2 cellular contexts compared by ENCODE assay signal in the genomic region with DNA sequence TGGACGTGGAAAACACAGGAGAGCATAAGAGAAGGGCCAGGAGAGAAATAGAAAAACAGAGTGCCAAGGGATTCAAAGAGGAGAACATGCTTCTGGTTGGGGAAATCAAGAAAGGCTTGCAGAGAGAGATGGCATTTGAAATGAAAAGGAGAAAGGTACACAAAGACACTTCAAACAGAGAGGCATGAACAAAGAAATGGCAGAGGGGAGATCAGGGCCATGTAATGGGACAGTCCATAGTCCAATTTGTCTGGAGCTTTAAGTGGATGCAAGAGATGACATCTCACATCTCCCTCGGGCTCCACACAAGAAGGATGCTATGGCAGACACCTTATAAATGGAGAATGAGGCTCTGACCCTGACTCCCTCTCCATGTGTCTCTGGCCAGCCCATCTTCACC.
TF ChIP-seq lines count a peak whose summit lies in the region.

No MANE protein-coding gene starts in this region.

TF ChIP-seq in HepG2, 621 proteins besides CTCF, POLR2A, EP300 and RAD21:
- TF ChIP-seq SOX13 (IDR thresholded peaks at IDR 0.05) (no peak), SOX13 (CRISPR knock-in tag; conservative IDR thresholded peaks at IDR 0.05 in 1 of 2, IDR thresholded peaks at IDR 0.05 in 1 of 2) (peak in 1 of 2 experiments; percentile 68; a peak in 1 of 4 replicates), ZNF704 (CRISPR knock-in tag; IDR thresholded peaks at IDR 0.05; ENCODE audit: borderline replicate concordance) (no peak), TCF7 (IDR thresholded peaks at IDR 0.05; ENCODE audit: low read depth) (peak; percentile 38; the same call in 1 of the 2 replicates), PCBP2 (optimal IDR thresholded peaks at IDR 0.05; ENCODE audit: low read depth, low read length, poor library complexity, severe bottlenecking) (no peak), HNF4A (CRISPR knock-in tag; IDR thresholded peaks at IDR 0.05) (peak; percentile 58), ZNF282 (IDR thresholded peaks at IDR 0.05; ENCODE audit: partially characterized antibody) (no peak), FIP1L1 (IDR thresholded peaks at IDR 0.05; ENCODE audit: borderline replicate concordance, insufficient read depth, low read depth, low read length) (no peak), ZNF20 (CRISPR knock-in tag; IDR thresholded peaks at IDR 0.05) (no peak), DRAP1 (CRISPR knock-in tag; IDR thresholded peaks at IDR 0.05) (no peak), ZNF644 (CRISPR knock-in tag; IDR thresholded peaks at IDR 0.05; ENCODE audit: low read depth) (peak; percentile 74), ZNF678 (CRISPR knock-in tag; IDR thresholded peaks at IDR 0.05) (no peak), PAX8 (CRISPR knock-in tag; IDR thresholded peaks at IDR 0.05; ENCODE audit: borderline replicate concordance) (no peak), KLF12 (CRISPR knock-in tag; IDR thresholded peaks at IDR 0.05; ENCODE audit: borderline replicate concordance) (no peak), ARHGAP35 (CRISPR knock-in tag; IDR thresholded peaks at IDR 0.05; ENCODE audit: borderline replicate concordance) (no peak), ZFY (CRISPR knock-in tag; IDR thresholded peaks at IDR 0.05) (no peak), GPN1 (CRISPR knock-in tag; IDR thresholded peaks at IDR 0.05; ENCODE audit: borderline replicate concordance) (no peak), SMAD9 (CRISPR knock-in tag; IDR thresholded peaks at IDR 0.05) (no peak), TRIM24 (CRISPR knock-in tag; IDR thresholded peaks at IDR 0.05) (no peak), MAFF (IDR thresholded peaks at IDR 0.05; ENCODE audit: low read depth, low read length) (no peak), ZNF768 (CRISPR knock-in tag; IDR thresholded peaks at IDR 0.05) (no peak), PRPF4 (IDR thresholded peaks at IDR 0.05; ENCODE audit: low read depth, low read length, poor library complexity, severe bottlenecking) (no peak), IRF2 (CRISPR knock-in tag; IDR thresholded peaks at IDR 0.05) (no peak), YEATS4 (CRISPR knock-in tag; IDR thresholded peaks at IDR 0.05; ENCODE audit: borderline replicate concordance) (no peak), CC2D1A (CRISPR knock-in tag; IDR thresholded peaks at IDR 0.05) (no peak)
- TF ChIP-seq, protein P1, sequence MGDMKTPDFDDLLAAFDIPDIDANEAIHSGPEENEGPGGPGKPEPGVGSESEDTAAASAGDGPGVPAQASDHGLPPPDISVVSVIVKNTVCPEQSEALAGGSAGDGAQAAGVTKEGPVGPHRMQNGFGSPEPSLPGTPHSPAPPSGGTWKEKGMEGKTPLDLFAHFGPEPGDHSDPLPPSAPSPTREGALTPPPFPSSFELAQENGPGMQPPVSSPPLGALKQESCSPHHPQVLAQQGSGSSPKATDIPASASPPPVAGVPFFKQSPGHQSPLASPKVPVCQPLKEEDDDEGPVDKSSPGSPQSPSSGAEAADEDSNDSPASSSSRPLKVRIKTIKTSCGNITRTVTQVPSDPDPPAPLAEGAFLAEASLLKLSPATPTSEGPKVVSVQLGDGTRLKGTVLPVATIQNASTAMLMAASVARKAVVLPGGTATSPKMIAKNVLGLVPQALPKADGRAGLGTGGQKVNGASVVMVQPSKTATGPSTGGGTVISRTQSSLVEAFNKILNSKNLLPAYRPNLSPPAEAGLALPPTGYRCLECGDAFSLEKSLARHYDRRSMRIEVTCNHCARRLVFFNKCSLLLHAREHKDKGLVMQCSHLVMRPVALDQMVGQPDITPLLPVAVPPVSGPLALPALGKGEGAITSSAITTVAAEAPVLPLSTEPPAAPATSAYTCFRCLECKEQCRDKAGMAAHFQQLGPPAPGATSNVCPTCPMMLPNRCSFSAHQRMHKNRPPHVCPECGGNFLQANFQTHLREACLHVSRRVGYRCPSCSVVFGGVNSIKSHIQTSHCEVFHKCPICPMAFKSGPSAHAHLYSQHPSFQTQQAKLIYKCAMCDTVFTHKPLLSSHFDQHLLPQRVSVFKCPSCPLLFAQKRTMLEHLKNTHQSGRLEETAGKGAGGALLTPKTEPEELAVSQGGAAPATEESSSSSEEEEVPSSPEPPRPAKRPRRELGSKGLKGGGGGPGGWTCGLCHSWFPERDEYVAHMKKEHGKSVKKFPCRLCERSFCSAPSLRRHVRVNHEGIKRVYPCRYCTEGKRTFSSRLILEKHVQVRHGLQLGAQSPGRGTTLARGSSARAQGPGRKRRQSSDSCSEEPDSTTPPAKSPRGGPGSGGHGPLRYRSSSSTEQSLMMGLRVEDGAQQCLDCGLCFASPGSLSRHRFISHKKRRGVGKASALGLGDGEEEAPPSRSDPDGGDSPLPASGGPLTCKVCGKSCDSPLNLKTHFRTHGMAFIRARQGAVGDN (CRISPR knock-in tag; IDR thresholded peaks at IDR 0.05), result no peak

TF ChIP-seq in HCT116, 20 proteins besides CTCF, POLR2A, EP300 and RAD21:
- TF ChIP-seq YY1 (IDR thresholded peaks at IDR 0.05; ENCODE audit: extremely low read depth, insufficient replicate concordance, low read depth, low read length) (no peak), POLR2AphosphoS5 (IDR thresholded peaks at IDR 0.05; ENCODE audit: low read depth, low read length) (no peak), CBX3 (IDR thresholded peaks at IDR 0.05; ENCODE audit: low read depth) (no peak), SRF (IDR thresholded peaks at IDR 0.05; ENCODE audit: low read depth) (no peak), EZH2 (IDR thresholded peaks at IDR 0.05) (no peak), SIN3A (IDR thresholded peaks at IDR 0.05; ENCODE audit: low read depth) (no peak), MAX (IDR thresholded peaks at IDR 0.05) (no peak), EZH2phosphoT487 (IDR thresholded peaks at IDR 0.05; ENCODE audit: borderline replicate concordance) (no peak), ELF1 (IDR thresholded peaks at IDR 0.05; ENCODE audit: borderline replicate concordance, low read depth) (no peak), CEBPB (IDR thresholded peaks at IDR 0.05; ENCODE audit: low read depth) (no peak), ZNF274 (IDR thresholded peaks at IDR 0.05; ENCODE audit: low read depth, low read length) (no peak), EGR1 (IDR thresholded peaks at IDR 0.05; ENCODE audit: low read depth) (no peak), ZFX (IDR thresholded peaks at IDR 0.05) (no peak), JUND (IDR thresholded peaks at IDR 0.05) (no peak), SP1 (IDR thresholded peaks at IDR 0.05; ENCODE audit: low read depth) (no peak), FOSL1 (IDR thresholded peaks at IDR 0.05; ENCODE audit: low read depth) (no peak), ATF3 (IDR thresholded peaks at IDR 0.05) (no peak)
- TF ChIP-seq, protein P2, sequence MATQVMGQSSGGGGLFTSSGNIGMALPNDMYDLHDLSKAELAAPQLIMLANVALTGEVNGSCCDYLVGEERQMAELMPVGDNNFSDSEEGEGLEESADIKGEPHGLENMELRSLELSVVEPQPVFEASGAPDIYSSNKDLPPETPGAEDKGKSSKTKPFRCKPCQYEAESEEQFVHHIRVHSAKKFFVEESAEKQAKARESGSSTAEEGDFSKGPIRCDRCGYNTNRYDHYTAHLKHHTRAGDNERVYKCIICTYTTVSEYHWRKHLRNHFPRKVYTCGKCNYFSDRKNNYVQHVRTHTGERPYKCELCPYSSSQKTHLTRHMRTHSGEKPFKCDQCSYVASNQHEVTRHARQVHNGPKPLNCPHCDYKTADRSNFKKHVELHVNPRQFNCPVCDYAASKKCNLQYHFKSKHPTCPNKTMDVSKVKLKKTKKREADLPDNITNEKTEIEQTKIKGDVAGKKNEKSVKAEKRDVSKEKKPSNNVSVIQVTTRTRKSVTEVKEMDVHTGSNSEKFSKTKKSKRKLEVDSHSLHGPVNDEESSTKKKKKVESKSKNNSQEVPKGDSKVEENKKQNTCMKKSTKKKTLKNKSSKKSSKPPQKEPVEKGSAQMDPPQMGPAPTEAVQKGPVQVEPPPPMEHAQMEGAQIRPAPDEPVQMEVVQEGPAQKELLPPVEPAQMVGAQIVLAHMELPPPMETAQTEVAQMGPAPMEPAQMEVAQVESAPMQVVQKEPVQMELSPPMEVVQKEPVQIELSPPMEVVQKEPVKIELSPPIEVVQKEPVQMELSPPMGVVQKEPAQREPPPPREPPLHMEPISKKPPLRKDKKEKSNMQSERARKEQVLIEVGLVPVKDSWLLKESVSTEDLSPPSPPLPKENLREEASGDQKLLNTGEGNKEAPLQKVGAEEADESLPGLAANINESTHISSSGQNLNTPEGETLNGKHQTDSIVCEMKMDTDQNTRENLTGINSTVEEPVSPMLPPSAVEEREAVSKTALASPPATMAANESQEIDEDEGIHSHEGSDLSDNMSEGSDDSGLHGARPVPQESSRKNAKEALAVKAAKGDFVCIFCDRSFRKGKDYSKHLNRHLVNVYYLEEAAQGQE (IDR thresholded peaks at IDR 0.05; ENCODE audit: low read depth), result no peak
- TF ChIP-seq, protein P3, sequence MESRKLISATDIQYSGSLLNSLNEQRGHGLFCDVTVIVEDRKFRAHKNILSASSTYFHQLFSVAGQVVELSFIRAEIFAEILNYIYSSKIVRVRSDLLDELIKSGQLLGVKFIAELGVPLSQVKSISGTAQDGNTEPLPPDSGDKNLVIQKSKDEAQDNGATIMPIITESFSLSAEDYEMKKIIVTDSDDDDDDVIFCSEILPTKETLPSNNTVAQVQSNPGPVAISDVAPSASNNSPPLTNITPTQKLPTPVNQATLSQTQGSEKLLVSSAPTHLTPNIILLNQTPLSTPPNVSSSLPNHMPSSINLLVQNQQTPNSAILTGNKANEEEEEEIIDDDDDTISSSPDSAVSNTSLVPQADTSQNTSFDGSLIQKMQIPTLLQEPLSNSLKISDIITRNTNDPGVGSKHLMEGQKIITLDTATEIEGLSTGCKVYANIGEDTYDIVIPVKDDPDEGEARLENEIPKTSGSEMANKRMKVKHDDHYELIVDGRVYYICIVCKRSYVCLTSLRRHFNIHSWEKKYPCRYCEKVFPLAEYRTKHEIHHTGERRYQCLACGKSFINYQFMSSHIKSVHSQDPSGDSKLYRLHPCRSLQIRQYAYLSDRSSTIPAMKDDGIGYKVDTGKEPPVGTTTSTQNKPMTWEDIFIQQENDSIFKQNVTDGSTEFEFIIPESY (IDR thresholded peaks at IDR 0.05; ENCODE audit: extremely low read depth, insufficient replicate concordance, low read length), result no peak
